ENCODE assay signal across 8 cellular contexts in the genomic region with DNA sequence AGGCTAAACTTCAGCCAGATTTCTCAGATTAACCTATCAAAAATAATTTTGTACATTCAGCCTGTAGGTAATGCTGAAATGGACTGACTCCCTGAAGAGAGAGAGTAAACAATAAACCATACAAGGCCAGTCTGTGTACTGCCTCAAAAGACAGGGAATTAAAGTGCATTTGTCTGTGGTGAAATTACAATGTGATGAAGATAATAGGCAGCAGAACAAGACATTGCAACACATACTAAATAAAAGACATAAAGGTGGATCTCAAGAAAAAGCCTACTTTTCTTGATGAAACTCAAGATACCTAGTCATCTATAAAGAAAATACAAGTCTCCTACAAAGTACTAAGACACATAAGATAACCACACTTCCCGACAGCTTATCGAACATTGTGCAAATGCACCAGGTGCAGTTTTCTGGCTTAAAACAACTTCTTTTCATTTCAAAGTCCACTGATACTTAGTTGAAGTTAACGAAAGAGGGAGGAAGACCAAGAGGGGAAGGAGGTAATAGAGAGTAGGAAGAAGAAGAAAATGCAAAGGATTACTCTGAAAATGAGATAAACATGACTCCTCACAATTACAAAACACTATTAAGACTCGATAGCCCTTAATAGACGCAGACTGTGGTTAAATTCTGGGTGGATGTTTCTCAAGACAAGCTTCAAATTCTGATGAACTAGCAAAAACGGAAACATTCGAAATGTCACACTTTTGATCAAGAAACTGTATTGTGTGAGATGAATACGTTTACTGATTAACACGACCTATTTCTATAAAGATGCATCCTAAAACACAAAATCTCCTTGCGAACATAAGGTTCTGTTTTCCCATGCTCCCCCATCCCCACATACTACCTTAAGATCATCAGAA. TPM values are rescaled to one million over a fixed set of nuclear protein-coding genes. Genes with fewer than 3 reads are reported as not detected.
A peak's percentile ranks its signal among the peaks of the same experiment; 100 is the strongest.
DNase-seq lines count a peak whose midpoint lies in the region; ATAC-seq and TF ChIP-seq lines count a peak whose summit lies in the region.

No MANE protein-coding gene starts in this region.

- 69% methylated on average over 9 of the region's 10 CpGs for WGBS in HUES64

- H3K27ac ChIP-seq in ACC112 (ENCODE audit: low read depth, low read length) (peak overlapping the region; percentile 97), HUES64 (ENCODE audit: low read depth, low read length) (no peak overlapping the region)

- peak overlapping the region; percentile 88 for H3K27ac Mint-ChIP-seq in memory B cell

- H3K9me3 Mint-ChIP-seq in memory B cell = peaks cover 2% of the 10 kb centered on the region

- peaks cover 25% of the 10 kb centered on the region for H3K36me3 ChIP-seq in ACC112 (ENCODE audit: insufficient read depth, low read length)
- H3K36me3 ChIP-seq in HUES64 (ENCODE audit: insufficient read depth, low read length) = peaks cover 27% of the 10 kb centered on the region

- no peak overlapping the region for H2AFZ ChIP-seq in ACC112 (ENCODE audit: low read length, unreplicated experiment)

- POLR2A ChIA-PET in HEK293T (lab: Yijun Ruan, JAX) = interaction anchor here (1.1 kb wide), 1 partner anchor 26 kb away, joined by 3 read pairs; no protein-coding TSS in a partner anchor

- no peaks in the 10 kb centered on the region for H3K27me3 ChIP-seq in ACC112 (ENCODE audit: insufficient read depth, low read length)
- H3K27me3 ChIP-seq in HUES64 (ENCODE audit: insufficient read depth, low read length) = peaks cover 16% of the 10 kb centered on the region

- H3K36me3 Mint-ChIP-seq in memory B cell = peaks cover 4% of the 10 kb centered on the region

- H3K4me3 ChIP-seq in ACC112 (ENCODE audit: low read depth, low read length) (peak overlapping the region; percentile 99), HUES64 (ENCODE audit: low read length) (peak overlapping the region; percentile 92)

- peak overlapping the region; percentile 87 for H3K4me3 Mint-ChIP-seq in memory B cell

- DNase-seq in amniotic epithelial cell (ENCODE audit: low read depth) (peak; percentile 82), memory B cell (ENCODE audit: low spot score in 2 of 2) (no peak), dedifferentiated amniotic fluid mesenchymal stem cell (ENCODE audit: extremely low spot score) (no peak), HEK293T (ENCODE audit: extremely low spot score) (no peak)
- no peak for DNase-seq in activated CD4-positive, alpha-beta T cell treated with anti-CD3 and anti-CD28 coated beads for 48 hours

- H3K9ac ChIP-seq in HUES64 (ENCODE audit: low read depth, low read length) = peak overlapping the region; percentile 98; the same call in 1 of the 2 replicates

- H3K4me1 ChIP-seq in ACC112 (ENCODE audit: control insufficient read depth, insufficient read depth, low read length, unreplicated experiment) (peaks cover 38% of the 10 kb centered on the region), HUES64 (ENCODE audit: insufficient read depth, low read length) (peaks cover 34% of the 10 kb centered on the region)

- H3K4me1 Mint-ChIP-seq in memory B cell = peaks cover 37% of the 10 kb centered on the region

- CTCF ChIA-PET in HEK293T (lab: Yijun Ruan, JAX) = no interaction called here

- H3K9me3 ChIP-seq in HUES64 (ENCODE audit: insufficient read depth, low read depth, low read length) = no peaks in the 10 kb centered on the region

- H3K79me2 ChIP-seq in ACC112 (ENCODE audit: control insufficient read depth, insufficient read depth, low read length, unreplicated experiment) = peaks cover 68% of the 10 kb centered on the region

- H3K27me3 Mint-ChIP-seq in memory B cell = no peaks in the 10 kb centered on the region

- ATAC-seq in memory B cell (ENCODE audit: low read depth) (no peak), HG02885 (IDR thresholded peaks at IDR 0.05; ENCODE audit: poor library complexity, unreplicated experiment) (no peak)

TF ChIP-seq in HEK293T, 16 proteins besides CTCF, POLR2A, EP300 and RAD21:
- TF ChIP-seq CTBP1 (IDR thresholded peaks at IDR 0.05; ENCODE audit: borderline replicate concordance) = no peak
- TF ChIP-seq BHLHE40 (IDR thresholded peaks at IDR 0.05; ENCODE audit: borderline replicate concordance) = no peak
- no peak for TF ChIP-seq FOXM1 (IDR thresholded peaks at IDR 0.05; ENCODE audit: borderline replicate concordance)
- no peak for TF ChIP-seq FOXA1 (IDR thresholded peaks at IDR 0.05)
- TF ChIP-seq SP1 (IDR thresholded peaks at IDR 0.05) = no peak
- TF ChIP-seq HDGF (IDR thresholded peaks at IDR 0.05; ENCODE audit: borderline replicate concordance) = no peak
- TF ChIP-seq L3MBTL2 (conservative IDR thresholded peaks at IDR 0.05) = no peak
TF ChIP-seq in HEK293T: peak in this region for 0.

RNA-seq across cellular contexts. Expression of a gene that starts 2.0 kb away (rescaled TPM):
- 182 TPM for polyA plus RNA-seq in HUES64 (2013, experiment 1 of 2)
- 192 TPM for polyA plus RNA-seq in HUES64 (2013, experiment 2 of 2)

RNA-seq across cellular contexts. Expression of a gene that starts 27.6 kb away (rescaled TPM):
- polyA plus RNA-seq in HUES64 (2013, experiment 1 of 2) = 1.9 TPM
- polyA plus RNA-seq in HUES64 (2013, experiment 2 of 2) = 3.0 TPM
